ENCODE assay signal across 24 cellular contexts in genomic region chr20:32300647-32301046, GRCh38. TPM values are rescaled to one million over a fixed set of nuclear protein-coding genes. Genes with fewer than 3 reads are reported as not detected.
DNase-seq lines count a peak whose midpoint lies in the region; ATAC-seq and TF ChIP-seq lines count a peak whose summit lies in the region.
"Had no signal": no experiment of that assay in that cellular context is flagged by ENCODE, and none has a peak within 500 bp of the region (broad histone marks: within the 10 kb centered on the region; RNA-seq: fewer than 3 reads in every experiment).

No MANE protein-coding gene starts in this region.

- no peak overlapping the region for H3K4me2 ChIP-seq in trophoblast cell (ENCODE audit: low read length)
- H3K4me2 ChIP-seq: BLaER1 had no signal

- H3K23ac ChIP-seq in trophoblast cell (ENCODE audit: low read length) = no peak overlapping the region

- no peak overlapping the region for H2AFZ ChIP-seq in trophoblast cell (ENCODE audit: insufficient read depth, low read length, poor library complexity)

- no peak overlapping the region for H3K4me3 ChIP-seq in Caco-2 (ENCODE audit: low read depth, low read length)
- no peak overlapping the region for H3K4me3 ChIP-seq in trophoblast cell (ENCODE audit: low read depth, low read length)
- H3K4me3 ChIP-seq: BLaER1, SK-N-MC had no signal

- H2BK12ac ChIP-seq in trophoblast cell (ENCODE audit: low read length) = no peak overlapping the region

- no peaks in the 10 kb centered on the region for H3K27me3 Mint-ChIP-seq in activated T-cell treated with anti-CD3 and anti-CD28 coated beads, Interleukin-2, amount 50 U/mL, for 24 hours
- H3K27me3 Mint-ChIP-seq in Caco-2 (ENCODE audit: insufficient read depth, unreplicated experiment) = no peaks in the 10 kb centered on the region
- H3K27me3 Mint-ChIP-seq in activated T-helper 2 cell treated with anti-CD3 and anti-CD28 coated beads, Interferon-gamma antibody, Interleukin-2, Interleukin-4, amounts not matched to agents 10 μg/mL and 5 μg/mL and 100 μg/mL, durations not matched to agents 14 hours and 24 hours and 36 hours (ENCODE audit: low read depth) = no peaks in the 10 kb centered on the region
- H3K27me3 Mint-ChIP-seq: CD4-positive, CD25-positive, alpha-beta regulatory T cell had no signal

- peaks cover 3% of the 10 kb centered on the region; the same call in 1 of the 2 replicates for H3K36me3 ChIP-seq in Caco-2 (ENCODE audit: control insufficient read depth, insufficient read depth, low read length)
- H3K36me3 ChIP-seq in trophoblast cell (ENCODE audit: control insufficient read depth in 1 of 2, insufficient read depth in 2 of 2, low read length in 2 of 2) = no peaks in the 10 kb centered on the region
- H3K36me3 ChIP-seq: BLaER1 had no signal

- H3K9me3 ChIP-seq in Caco-2 (no peaks in the 10 kb centered on the region), trophoblast cell (ENCODE audit: insufficient read depth, low read depth, low read length) (no peaks in the 10 kb centered on the region)
- H3K9me3 ChIP-seq: BLaER1 had no signal

- no peak overlapping the region for H3K4me3 Mint-ChIP-seq in activated T-cell treated with anti-CD3 and anti-CD28 coated beads, Interleukin-2, amount 50 U/mL, for 24 hours
- H3K4me3 Mint-ChIP-seq in Caco-2 (ENCODE audit: unreplicated experiment) = no peak overlapping the region
- H3K4me3 Mint-ChIP-seq in activated T-helper 2 cell treated with anti-CD3 and anti-CD28 coated beads, Interferon-gamma antibody, Interleukin-2, Interleukin-4, amounts not matched to agents 10 μg/mL and 5 μg/mL and 100 μg/mL, durations not matched to agents 14 hours and 24 hours and 36 hours (ENCODE audit: low read depth) = no peak overlapping the region
- H3K4me3 Mint-ChIP-seq: CD4-positive, CD25-positive, alpha-beta regulatory T cell had no signal

- no peak overlapping the region for H3K18ac ChIP-seq in trophoblast cell (ENCODE audit: low read length)

- no peak overlapping the region for H2AK5ac ChIP-seq in trophoblast cell (ENCODE audit: low read length)

- H3K79me1 ChIP-seq in trophoblast cell (ENCODE audit: low read length) = peaks cover 6% of the 10 kb centered on the region

- no CpG with 5 or more reads among the region's 6 CpGs for WGBS in trophoblast cell (ENCODE audit: extremely low coverage, insufficient coverage, insufficient read length)

- peaks cover 2% of the 10 kb centered on the region for H3K79me2 ChIP-seq in trophoblast cell (ENCODE audit: control insufficient read depth, insufficient read depth, low read length, poor library complexity)

- no peak overlapping the region for H3K14ac ChIP-seq in trophoblast cell (ENCODE audit: low read length)

- ATAC-seq in GM19035 (IDR thresholded peaks at IDR 0.05; ENCODE audit: unreplicated experiment) = no peak
- ATAC-seq: Panc1 had no signal

- H3K27me3 ChIP-seq in Caco-2 (replicated peaks; ENCODE audit: control insufficient read depth, insufficient read depth, low read length) = no peaks in the 10 kb centered on the region
- H3K27me3 ChIP-seq in trophoblast cell (ENCODE audit: insufficient read depth, low read length) = no peaks in the 10 kb centered on the region
- H3K27me3 ChIP-seq: BLaER1 had no signal

- H3K4me1 ChIP-seq in Caco-2 = 0 out of 2 replicates have a peak, but pooled peaks cover 3% of the 10 kb centered on the region
- H3K4me1 ChIP-seq in trophoblast cell (ENCODE audit: control insufficient read depth in 1 of 2, insufficient read depth in 2 of 2, low read length in 2 of 2) = peaks cover 8 to 19% of the 10 kb centered on the region in 2 experiments

- H3K4me1 Mint-ChIP-seq in activated T-cell treated with anti-CD3 and anti-CD28 coated beads, Interleukin-2, amount 50 U/mL, for 24 hours (ENCODE audit: low read depth) = peaks cover 61% of the 10 kb centered on the region
- peaks cover 24% of the 10 kb centered on the region for H3K4me1 Mint-ChIP-seq in Caco-2 (ENCODE audit: low read depth, unreplicated experiment)
- peaks cover 47% of the 10 kb centered on the region for H3K4me1 Mint-ChIP-seq in activated T-helper 2 cell treated with anti-CD3 and anti-CD28 coated beads, Interferon-gamma antibody, Interleukin-2, Interleukin-4, amounts not matched to agents 10 μg/mL and 5 μg/mL and 100 μg/mL, durations not matched to agents 14 hours and 24 hours and 36 hours (ENCODE audit: low read depth)

- no peak overlapping the region for H2BK120ac ChIP-seq in trophoblast cell (ENCODE audit: insufficient read depth, low read length, poor library complexity)

- H4K91ac ChIP-seq in trophoblast cell (ENCODE audit: low read depth, low read length) = peak overlapping the region; percentile 23

- CTCF ChIA-PET in Caco-2 (lab: Charles Lee) = interaction anchor here (0.6 kb wide), 1 partner anchor 111 kb away, joined by 5 read pairs; no protein-coding TSS in a partner anchor

- no peak overlapping the region for H4K8ac ChIP-seq in trophoblast cell (ENCODE audit: low read depth, low read length)

- H3K4ac ChIP-seq in trophoblast cell (ENCODE audit: low read depth, low read length) = peak overlapping the region; percentile 37

- intact Hi-C loops in Caco-2 (cut with micrococcal nuclease; ENCODE audit: unreplicated experiment) = no loop called here
- intact Hi-C loops in activated T-helper 2 cell treated with anti-CD3 and anti-CD28 coated beads, Interferon-gamma antibody, Interleukin-2, Interleukin-4, amounts not matched to agents 10 μg/mL and 5 μg/mL and 100 μg/mL, durations not matched to agents 14 hours and 24 hours and 36 hours (cut with micrococcal nuclease) = loop anchor here (5.0 kb wide), 1 partner anchor 98 kb away; no protein-coding TSS in a partner anchor

- H3K36me3 Mint-ChIP-seq in activated T-cell treated with anti-CD3 and anti-CD28 coated beads, Interleukin-2, amount 50 U/mL, for 24 hours (ENCODE audit: low read depth) = peaks cover 57% of the 10 kb centered on the region
- peaks cover 12% of the 10 kb centered on the region for H3K36me3 Mint-ChIP-seq in Caco-2 (ENCODE audit: insufficient read depth, unreplicated experiment)
- peaks cover 22% of the 10 kb centered on the region for H3K36me3 Mint-ChIP-seq in activated T-helper 2 cell treated with anti-CD3 and anti-CD28 coated beads, Interferon-gamma antibody, Interleukin-2, Interleukin-4, amounts not matched to agents 10 μg/mL and 5 μg/mL and 100 μg/mL, durations not matched to agents 14 hours and 24 hours and 36 hours (ENCODE audit: low read depth)

- H3K9me3 Mint-ChIP-seq in activated T-cell treated with anti-CD3 and anti-CD28 coated beads, Interleukin-2, amount 50 U/mL, for 24 hours = no peaks in the 10 kb centered on the region
- no peaks in the 10 kb centered on the region for H3K9me3 Mint-ChIP-seq in Caco-2 (ENCODE audit: unreplicated experiment)
- no peaks in the 10 kb centered on the region for H3K9me3 Mint-ChIP-seq in activated T-helper 2 cell treated with anti-CD3 and anti-CD28 coated beads, Interferon-gamma antibody, Interleukin-2, Interleukin-4, amounts not matched to agents 10 μg/mL and 5 μg/mL and 100 μg/mL, durations not matched to agents 14 hours and 24 hours and 36 hours
- H3K9me3 Mint-ChIP-seq: CD4-positive, CD25-positive, alpha-beta regulatory T cell had no signal

- no peak overlapping the region for H4K12ac ChIP-seq in trophoblast cell (ENCODE audit: low read depth, low read length)

- peak overlapping the region; percentile 26 for H3K27ac Mint-ChIP-seq in activated T-cell treated with anti-CD3 and anti-CD28 coated beads, Interleukin-2, amount 50 U/mL, for 24 hours
- H3K27ac Mint-ChIP-seq in Caco-2 (ENCODE audit: unreplicated experiment) = peak overlapping the region; percentile 39
- peak overlapping the region; percentile 38 for H3K27ac Mint-ChIP-seq in activated T-helper 2 cell treated with anti-CD3 and anti-CD28 coated beads, Interferon-gamma antibody, Interleukin-2, Interleukin-4, amounts not matched to agents 10 μg/mL and 5 μg/mL and 100 μg/mL, durations not matched to agents 14 hours and 24 hours and 36 hours

- no peak for DNase-seq in activated T-cell treated with anti-CD3 and anti-CD28 coated beads, Interleukin-2, amount 50 U/mL, for 24 hours
- no peak for DNase-seq in activated T-cell treated with anti-CD3 and anti-CD28 coated beads, Interleukin-2, amount 50 U/mL, for 1 hour
- no peak for DNase-seq in Caco-2
- no peak for DNase-seq in activated T-helper 2 cell treated with anti-CD3 and anti-CD28 coated beads, Interferon-gamma antibody, Interleukin-2, Interleukin-4, amounts not matched to agents 10 μg/mL and 5 μg/mL and 100 μg/mL, durations not matched to agents 14 hours and 24 hours and 36 hours (ENCODE audit: low spot score)
- no peak for DNase-seq in trophoblast cell
- no peak for DNase-seq in SHP77 treated with DMSO at 0.1 percent for 48 hours (lab: John Stamatoyannopoulos, UW)
- DNase-seq in GM03348 (ENCODE audit: low spot score) = no peak
- DNase-seq: CD4-positive, CD25-positive, alpha-beta regulatory T cell; DMS53; HCEC 1CT; Karpas-422; NCI-H1092; NCI-H1436; NCI-H187; NCI-H2081 treated with DMSO at 0.1 percent for 48 hours; NCI-H2171; NCI-H226; NCI-H510A; NCI-H69; SIG-M5 had no signal

- H3K27ac ChIP-seq in trophoblast cell (ENCODE audit: low read depth, low read length) = no peak overlapping the region
- H3K27ac ChIP-seq: BLaER1, SK-N-MC had no signal

- no peak overlapping the region for H2BK5ac ChIP-seq in trophoblast cell (ENCODE audit: low read depth, low read length, poor library complexity)

- no peak overlapping the region for H3K9ac ChIP-seq in trophoblast cell (ENCODE audit: low read length)
- H3K9ac ChIP-seq: BLaER1 had no signal

- no TSS peak for BruUV-seq in Caco-2 (replicated peaks; lab: Mats Ljungman, UMichigan)

- TF ChIP-seq CTCF in Caco-2 (IDR thresholded peaks at IDR 0.05; ENCODE audit: insufficient read depth in 1 of 2, low read depth in 1 of 2, low read length in 1 of 2, severe bottlenecking in 1 of 2, unreplicated experiment in 1 of 2) = no peak

- POLR2A ChIA-PET in Caco-2 (lab: Charles Lee) = no interaction called here

RNA-seq across cellular contexts. Expression of gene KIF3B, which starts 23.2 kb away (rescaled TPM):
- 49.0 and 50.0 TPM in 2 replicates for total RNA-seq in Caco-2 (2022)
- total RNA-seq in activated T-helper 2 cell treated with anti-CD3 and anti-CD28 coated beads, Interferon-gamma antibody, Interleukin-2, Interleukin-4, amounts not matched to agents 10 μg/mL and 5 μg/mL and 100 μg/mL, durations not matched to agents 14 hours and 24 hours and 36 hours = 40.6 and 42.2 TPM in 2 replicates
- polyA plus RNA-seq in trophoblast cell (2013) = 17.9 TPM in 2 replicates

RNA-seq across cellular contexts. Expression of gene ASXL1, which starts 57.5 kb away (rescaled TPM):
- 226 and 233 TPM in 2 replicates for total RNA-seq in Caco-2 (2022)
- 141 and 145 TPM in 2 replicates for total RNA-seq in activated T-helper 2 cell treated with anti-CD3 and anti-CD28 coated beads, Interferon-gamma antibody, Interleukin-2, Interleukin-4, amounts not matched to agents 10 μg/mL and 5 μg/mL and 100 μg/mL, durations not matched to agents 14 hours and 24 hours and 36 hours
- polyA plus RNA-seq in trophoblast cell (2013) = 40.6 and 41.3 TPM in 2 replicates
